10 cellular contexts compared by ENCODE assay signal in genomic region chr7:27164381-27165088, GRCh38. TPM values are rescaled to one million over a fixed set of nuclear protein-coding genes. Genes with fewer than 3 reads are reported as not detected.
A peak's percentile ranks its signal among the peaks of the same experiment; 100 is the strongest.
DNase-seq lines count a peak whose midpoint lies in the region; ATAC-seq and TF ChIP-seq lines count a peak whose summit lies in the region.
"Had no signal": no experiment of that assay in that cellular context is flagged by ENCODE, and none has a peak within 500 bp of the region (broad histone marks: within the 10 kb centered on the region; RNA-seq: fewer than 3 reads in every experiment).

No MANE protein-coding gene starts in this region.

- no peak for TF ChIP-seq POLR2A in upper lobe of left lung (IDR thresholded peaks at IDR 0.05)

- H3K4me3 ChIP-seq in astrocyte of the spinal cord (ENCODE audit: low read depth, low read length) (peak overlapping the region; percentile 47), upper lobe of left lung (peak overlapping the region in 3 of 4 donors; percentile 35 to 49 (median 48))

- peak; percentile 53 for DNase-seq in activated T-cell treated with anti-CD3 and anti-CD28 coated beads, Interleukin-2, amount 50 U/mL, for 24 hours
- DNase-seq in activated T-cell treated with anti-CD3 and anti-CD28 coated beads for 4 hours (no peak), astrocyte of the spinal cord (ENCODE audit: low read depth, low spot score) (no peak), memory B cell (ENCODE audit: low spot score in 2 of 2) (peak in 1 of 2 donors; percentile 20), upper lobe of left lung (peak in 1 of 2 donors; percentile 82), GM19238 (ENCODE audit: insufficient read length, low spot score) (no peak), NCI-H1048 (lab: John Stamatoyannopoulos, UW) (no peak)
- DNase-seq: DMS79 treated with DMSO at 0.1 percent for 48 hours, NCI-H2227 treated with DMSO at 0.1 percent for 48 hours had no signal

- peaks cover 0 to 5% (median 0%) of the 10 kb centered on the region in 4 donors for H3K9me3 ChIP-seq in upper lobe of left lung

- H3K36me3 Mint-ChIP-seq in activated T-cell treated with anti-CD3 and anti-CD28 coated beads, Interleukin-2, amount 50 U/mL, for 24 hours (ENCODE audit: low read depth): no peaks in the 10 kb centered on the region
- H3K36me3 Mint-ChIP-seq in memory B cell: no peaks in the 10 kb centered on the region

- H3K4me1 ChIP-seq in upper lobe of left lung: peaks cover 7 to 59% (median 48%) of the 10 kb centered on the region in 4 donors

- in situ Hi-C loops in astrocyte of the spinal cord (cut with HindIII; ENCODE audit: low sequenced_read_pairs): loop anchor here (25.0 kb wide), 1 partner anchor 777 kb away; no protein-coding TSS in a partner anchor

- WGBS in upper lobe of left lung, 2 donors: 15 to 17% methylated on average over 29 to 47 of the region's 47 CpGs

- H3K4me3 Mint-ChIP-seq in activated T-cell treated with anti-CD3 and anti-CD28 coated beads, Interleukin-2, amount 50 U/mL, for 24 hours: peak overlapping the region; percentile 20
- H3K4me3 Mint-ChIP-seq in memory B cell: no peak overlapping the region

- peak overlapping the region; percentile 59 for H3K27ac Mint-ChIP-seq in activated T-cell treated with anti-CD3 and anti-CD28 coated beads, Interleukin-2, amount 50 U/mL, for 24 hours
- H3K27ac Mint-ChIP-seq in memory B cell: peak overlapping the region; percentile 4

- no peaks in the 10 kb centered on the region for H3K36me3 ChIP-seq in upper lobe of left lung

- H3K4me1 Mint-ChIP-seq in activated T-cell treated with anti-CD3 and anti-CD28 coated beads, Interleukin-2, amount 50 U/mL, for 24 hours (ENCODE audit: low read depth): peaks cover 37% of the 10 kb centered on the region
- peaks cover 14% of the 10 kb centered on the region for H3K4me1 Mint-ChIP-seq in memory B cell

- peaks cover 2 to 70% (median 44%) of the 10 kb centered on the region in 4 donors for H3K27me3 ChIP-seq in upper lobe of left lung

- no peaks in the 10 kb centered on the region for H3K9me3 Mint-ChIP-seq in activated T-cell treated with anti-CD3 and anti-CD28 coated beads, Interleukin-2, amount 50 U/mL, for 24 hours
- peaks cover 2% of the 10 kb centered on the region for H3K9me3 Mint-ChIP-seq in memory B cell

- ATAC-seq in memory B cell (ENCODE audit: low read depth) (no peak), upper lobe of left lung (ENCODE audit: low FRiP score in 2 of 2) (no peak), GM21526 (IDR thresholded peaks at IDR 0.05; ENCODE audit: low FRiP score, unreplicated experiment) (no peak)

- no peak for TF ChIP-seq EP300 in upper lobe of left lung (IDR thresholded peaks at IDR 0.05)

- peaks cover 89% of the 10 kb centered on the region for H3K27me3 Mint-ChIP-seq in activated T-cell treated with anti-CD3 and anti-CD28 coated beads, Interleukin-2, amount 50 U/mL, for 24 hours
- H3K27me3 Mint-ChIP-seq in memory B cell: peaks cover 21% of the 10 kb centered on the region

- peak overlapping the region in 1 of 4 donors; percentile 9 for H3K27ac ChIP-seq in upper lobe of left lung

- TF ChIP-seq CTCF in astrocyte of the spinal cord (IDR thresholded peaks at IDR 0.05; ENCODE audit: low read depth, low read length) (no peak), upper lobe of left lung (IDR thresholded peaks at IDR 0.05) (no peak)

RNA-seq across cellular contexts. Expression of gene HOXA9, which starts 0.8 kb away (rescaled TPM):
- 1 to 10 TPM in 2 of 6 donors, under 1 TPM in 3, not detected in 1; 0.30 to 6.1 (median 0.49) TPM for total RNA-seq in upper lobe of left lung

RNA-seq across cellular contexts. Expression of gene HOXA7, which starts 8.1 kb away (rescaled TPM):
- 1 to 10 TPM in 3 of 6 donors, under 1 TPM in 1, not detected in 2; 0.46 to 3.3 (median 2.5) TPM for total RNA-seq in upper lobe of left lung

RNA-seq across cellular contexts. Expression of gene HOXA10, which starts 9.6 kb away (rescaled TPM):
- total RNA-seq in upper lobe of left lung: under 1 TPM in 2 of 6 donors, not detected in 4; 0.15 to 0.24 TPM

RNA-seq across cellular contexts. Expression of gene HOXA3, which starts 12.2 kb away (rescaled TPM):
- total RNA-seq in upper lobe of left lung: 10 to 100 TPM in 1 of 6 donors, 1 to 10 TPM in 3, under 1 TPM in 2; 0.20 to 11.4 (median 3.5) TPM

RNA-seq across cellular contexts. Expression of gene HOXA6, which starts 17.0 kb away (rescaled TPM):
- total RNA-seq in upper lobe of left lung: 1 to 10 TPM in 4 of 6 donors, under 1 TPM in 1, not detected in 1; 0.61 to 8.4 (median 4.0) TPM
